ENCODE assay signal across 8 cellular contexts in genomic region chr11:1307998-1308744, GRCh38. TPM values are rescaled to one million over a fixed set of nuclear protein-coding genes. Genes with fewer than 3 reads are reported as not detected.
DNase-seq lines count a peak whose midpoint lies in the region; ATAC-seq and TF ChIP-seq lines count a peak whose summit lies in the region.

No MANE protein-coding gene starts in this region.

- POLR2A ChIA-PET in Caco-2 (lab: Charles Lee) (no interaction called here), Panc1 (lab: Charles Lee) (no interaction called here)

- DNase-seq in Caco-2 (no peak), Panc1 (ENCODE audit: low read depth, low spot score) (no peak), SIG-M5 (lab: John Stamatoyannopoulos, UW) (no peak)
- DNase-seq in stimulated activated CD4-positive, alpha-beta T cell treated with anti-CD3 and anti-CD28 coated beads, Interleukin-4, amount 100 ng/mL, for 24 hours, result no peak

- no peak overlapping the region for H3K27ac Mint-ChIP-seq in Caco-2 (ENCODE audit: unreplicated experiment)

- intact Hi-C loops in Caco-2 (cut with micrococcal nuclease; ENCODE audit: unreplicated experiment) (no loop called here), Panc1 (cut with micrococcal nuclease; ENCODE audit: unreplicated experiment) (loop anchor here (10.0 kb wide), 1 partner anchor 207 kb away; no protein-coding TSS in a partner anchor)

- CTCF ChIA-PET in Caco-2 (lab: Charles Lee), result no interaction called here
- CTCF ChIA-PET in Panc1 (lab: Charles Lee), result no interaction called here

- peak overlapping the region; percentile 76 for H3K9ac ChIP-seq in endocrine pancreas (ENCODE audit: control insufficient read depth, insufficient read depth, low read length)

- H3K9me3 Mint-ChIP-seq in Caco-2 (ENCODE audit: unreplicated experiment), result no peaks in the 10 kb centered on the region

- H3K4me1 ChIP-seq in Caco-2, result peaks cover 37% of the 10 kb centered on the region
- peaks cover 27% of the 10 kb centered on the region for H3K4me1 ChIP-seq in Panc1 (ENCODE audit: control insufficient read depth, insufficient read depth, low read length)
- no peaks in the 10 kb centered on the region for H3K4me1 ChIP-seq in endocrine pancreas (ENCODE audit: control insufficient read depth, insufficient read depth, low read length)
- peaks cover 15% of the 10 kb centered on the region for H3K4me1 ChIP-seq in neuron (ENCODE audit: insufficient read depth, low read length)

- no peak for ATAC-seq in Panc1
- no peak for ATAC-seq in HG03432 (IDR thresholded peaks at IDR 0.05; ENCODE audit: unreplicated experiment)
- no peak for ATAC-seq in GM18870 (IDR thresholded peaks at IDR 0.05; ENCODE audit: unreplicated experiment)

- H3K27me3 ChIP-seq in Caco-2 (replicated peaks; ENCODE audit: control insufficient read depth, insufficient read depth, low read length) (no peaks in the 10 kb centered on the region), Panc1 (ENCODE audit: control insufficient read depth, insufficient read depth, low read length) (no peaks in the 10 kb centered on the region), endocrine pancreas (ENCODE audit: control insufficient read depth, insufficient read depth, low read length) (no peaks in the 10 kb centered on the region), neuron (ENCODE audit: insufficient read depth, low read length) (no peaks in the 10 kb centered on the region)

- peaks cover 15% of the 10 kb centered on the region for H3K36me3 Mint-ChIP-seq in Caco-2 (ENCODE audit: insufficient read depth, unreplicated experiment)

- H3K4me1 Mint-ChIP-seq in Caco-2 (ENCODE audit: low read depth, unreplicated experiment), result peaks cover 20% of the 10 kb centered on the region

- H3K36me3 ChIP-seq in Caco-2 (ENCODE audit: control insufficient read depth, insufficient read depth, low read length) (no peaks in the 10 kb centered on the region; the same call in 1 of the 2 replicates), Panc1 (ENCODE audit: control insufficient read depth, insufficient read depth, low read length) (no peaks in the 10 kb centered on the region), endocrine pancreas (ENCODE audit: control insufficient read depth, insufficient read depth, low read length) (no peaks in the 10 kb centered on the region), neuron (ENCODE audit: insufficient read depth, low read length) (peaks cover 11% of the 10 kb centered on the region)

- in situ Hi-C loops in Panc1 (cut with HindIII; ENCODE audit: low pct_unique_long_range_greater_than_20kb, low sequenced_read_pairs), result no loop called here

- H3K9me3 ChIP-seq in Caco-2 (no peaks in the 10 kb centered on the region), Panc1 (ENCODE audit: control insufficient read depth, insufficient read depth, low read depth, low read length) (peaks cover 7% of the 10 kb centered on the region; the same call in 1 of the 2 replicates), endocrine pancreas (ENCODE audit: control insufficient read depth, low read length) (no peaks in the 10 kb centered on the region), neuron (ENCODE audit: low read length) (peaks cover 24% of the 10 kb centered on the region)

- no peak overlapping the region for H2AFZ ChIP-seq in neuron (ENCODE audit: low read depth, low read length)

- H3K27ac ChIP-seq in Panc1 (ENCODE audit: low read length), result peak overlapping the region; percentile 52

- H3K27me3 Mint-ChIP-seq in Caco-2 (ENCODE audit: insufficient read depth, unreplicated experiment), result no peaks in the 10 kb centered on the region

- H3K4me3 Mint-ChIP-seq in Caco-2 (ENCODE audit: unreplicated experiment), result peak overlapping the region; percentile 68

- BruUV-seq in Caco-2 (replicated peaks; lab: Mats Ljungman, UMichigan) (TSS peak; percentile 26), Panc1 (replicated peaks; lab: Mats Ljungman, UMichigan) (TSS peak; percentile 54)

- H3K4me3 ChIP-seq in Caco-2 (ENCODE audit: low read depth, low read length), result peak overlapping the region; percentile 83
- H3K4me3 ChIP-seq in Panc1 (ENCODE audit: low read depth in 2 of 2, low read length in 2 of 2), result peak overlapping the region; percentile 66
- H3K4me3 ChIP-seq in endocrine pancreas (ENCODE audit: control insufficient read depth, insufficient read depth, low read length), result peak overlapping the region; percentile 34
- H3K4me3 ChIP-seq in neuron (ENCODE audit: low read length), result peak overlapping the region; percentile 62

- no peak for TF ChIP-seq CTCF in Caco-2 (IDR thresholded peaks at IDR 0.05; ENCODE audit: insufficient read depth in 1 of 2, low read depth in 1 of 2, low read length in 1 of 2, severe bottlenecking in 1 of 2, unreplicated experiment in 1 of 2)
- no peak for TF ChIP-seq CTCF in Panc1 (IDR thresholded peaks at IDR 0.05)

RNA-seq across cellular contexts. Expression of gene TOLLIP, which starts 1.3 kb away (rescaled TPM):
- total RNA-seq in Caco-2 (2022), result 64.6 and 78.3 TPM in 2 replicates
- total RNA-seq in Panc1 (2021; ENCODE audit: unreplicated experiment), result 141 TPM
- 222 TPM for polyA plus RNA-seq in Panc1 (2012; ENCODE audit: insufficient read length)
